In genomic region chr10:113549856-113550255, GRCh38 we compare ENCODE assay signal across 2 cellular contexts.
TF ChIP-seq lines count a peak whose summit lies in the region.

No MANE protein-coding gene starts in this region.

TF ChIP-seq in liver, 16 proteins besides CTCF, POLR2A, EP300 and RAD21:
- no peak for TF ChIP-seq HNF4G (IDR thresholded peaks at IDR 0.05)
- TF ChIP-seq RXRA (IDR thresholded peaks at IDR 0.05): no peak
- TF ChIP-seq REST (IDR thresholded peaks at IDR 0.05): no peak
- TF ChIP-seq FOXA2 (IDR thresholded peaks at IDR 0.05): no peak
- no peak for TF ChIP-seq ZBTB33 (IDR thresholded peaks at IDR 0.05)
- TF ChIP-seq NR2F2 (IDR thresholded peaks at IDR 0.05): no peak
- TF ChIP-seq GABPA (IDR thresholded peaks at IDR 0.05 in 1 of 2, conservative IDR thresholded peaks at IDR 0.05 in 1 of 2): no peak
- no peak for TF ChIP-seq JUND (IDR thresholded peaks at IDR 0.05)
- TF ChIP-seq HNF4A (conservative IDR thresholded peaks at IDR 0.05): no peak
- no peak for TF ChIP-seq YY1 (IDR thresholded peaks at IDR 0.05)
- TF ChIP-seq FOXA1 (IDR thresholded peaks at IDR 0.05): no peak
- no peak for TF ChIP-seq SP1 (IDR thresholded peaks at IDR 0.05)
- TF ChIP-seq ATF3 (IDR thresholded peaks at IDR 0.05): no peak
- TF ChIP-seq TAF1 (conservative IDR thresholded peaks at IDR 0.05): no peak
- TF ChIP-seq EGR1 (IDR thresholded peaks at IDR 0.05; ENCODE audit: low read depth in 2 of 2): no peak
- TF ChIP-seq MAX (IDR thresholded peaks at IDR 0.05): no peak

TF ChIP-seq in HepG2, 621 proteins besides CTCF, POLR2A, EP300 and RAD21:
- TF ChIP-seq ZNF17 (CRISPR knock-in tag; IDR thresholded peaks at IDR 0.05): no peak
